Comparison of ENCODE assay signal across 9 cellular contexts in genomic region chr3:123025642-123026521, GRCh38. TPM values are rescaled to one million over a fixed set of nuclear protein-coding genes. Genes with fewer than 3 reads are reported as not detected.
DNase-seq lines count a peak whose midpoint lies in the region; ATAC-seq and TF ChIP-seq lines count a peak whose summit lies in the region.
"Had no signal": no experiment of that assay in that cellular context is flagged by ENCODE, and none has a peak within 500 bp of the region (broad histone marks: within the 10 kb centered on the region; RNA-seq: fewer than 3 reads in every experiment).

No MANE protein-coding gene starts in this region.

- H4K20me1 ChIP-seq in BLaER1: peaks cover 20% of the 10 kb centered on the region

- H3K9me3 ChIP-seq in BLaER1 (peaks cover 12% of the 10 kb centered on the region; the same call in 1 of the 2 replicates), MG63 (peaks cover 7% of the 10 kb centered on the region; the same call in 1 of the 2 replicates)

- peaks cover 91% of the 10 kb centered on the region for H3K27me3 ChIP-seq in BLaER1
- H3K27me3 ChIP-seq in MG63: peaks cover 88% of the 10 kb centered on the region

- H3K4me1 Mint-ChIP-seq in nephron progenitor cell: peaks cover 49% of the 10 kb centered on the region

- H3K27ac ChIP-seq in BLaER1: no peak overlapping the region

- peak overlapping the region; percentile 85 for H3K4me3 Mint-ChIP-seq in nephron progenitor cell

- peaks cover 10% of the 10 kb centered on the region for H3K9me3 Mint-ChIP-seq in nephron progenitor cell

- H3K36me3 Mint-ChIP-seq in nephron progenitor cell (ENCODE audit: low read depth): no peaks in the 10 kb centered on the region

- H3K27ac Mint-ChIP-seq in nephron progenitor cell: no peak overlapping the region

- peak; percentile 28 for ATAC-seq in esophagus mucosa
- ATAC-seq in GM19023 (IDR thresholded peaks at IDR 0.05; ENCODE audit: unreplicated experiment): no peak

- no peak for TF ChIP-seq CTCF in nephron progenitor cell (IDR thresholded peaks at IDR 0.05)

- DNase-seq in M059J (ENCODE audit: low read depth) (peak; percentile 48), nephron progenitor cell (peak; percentile 62), NCI-H446 treated with DMSO at 0.1 percent for 48 hours (lab: John Stamatoyannopoulos, UW) (no peak), MG63 (no peak), C1 segment of cervical spinal cord (lab: John Stamatoyannopoulos, UW) (no peak)

- no peaks in the 10 kb centered on the region for H3K36me3 ChIP-seq in BLaER1
- no peaks in the 10 kb centered on the region for H3K36me3 ChIP-seq in MG63

- H3K9ac ChIP-seq in BLaER1: no peak overlapping the region

- H3K4me3 ChIP-seq in BLaER1 (peak overlapping the region; percentile 69; the same call in 1 of the 2 replicates), MG63 (no peak overlapping the region)

- peak overlapping the region; percentile 99; the same call in 1 of the 2 replicates for H3K4me2 ChIP-seq in BLaER1

- peaks cover 36% of the 10 kb centered on the region for H3K4me1 ChIP-seq in BLaER1

- H3K27me3 Mint-ChIP-seq in nephron progenitor cell (ENCODE audit: low read depth, poor library complexity): peaks cover 79% of the 10 kb centered on the region

RNA-seq across cellular contexts. Expression of gene SEMA5B, which starts 1.7 kb away (rescaled TPM):
- not detected in 2 replicates for total RNA-seq in M059J (2014; rRNA removed; shearing (Covaris generic))
- not detected for total RNA-seq in esophagus mucosa
- total RNA-seq in MG63 (2014; rRNA removed; shearing (Covaris generic); ENCODE audit: low replicate concordance): not detected in 2 replicates
- total RNA-seq: RPMI7951 had no signal

RNA-seq across cellular contexts. Expression of gene PDIA5, which starts 40.9 kb away (rescaled TPM):
- total RNA-seq in M059J (2014; rRNA removed; shearing (Covaris generic)): 22.7 and 39.1 TPM in 2 replicates
- 6.7 TPM for total RNA-seq in esophagus mucosa
- total RNA-seq in MG63 (2014; rRNA removed; shearing (Covaris generic); ENCODE audit: low replicate concordance): 24.3 and 40.4 TPM in 2 replicates

Comparison
In these comparisons a context has a peak if more than half of its experiments do, and no peak if none do; other contexts are left out.
1. DNase-seq: peak in M059J (single experiment) and nephron progenitor cell (single experiment); none in NCI-H446 treated with DMSO at 0.1 percent for 48 hours (single experiment), MG63 (single experiment) and C1 segment of cervical spinal cord (0 of 14).